In genomic region chr1:37692834-37693175, GRCh38 we compare ENCODE assay signal across 8 cellular contexts. TPM values are rescaled to one million over a fixed set of nuclear protein-coding genes. Genes with fewer than 3 reads are reported as not detected.
DNase-seq lines count a peak whose midpoint lies in the region; ATAC-seq and TF ChIP-seq lines count a peak whose summit lies in the region.

No MANE protein-coding gene starts in this region.

- H3K4me2 ChIP-seq in OCI-LY1 (ENCODE audit: low read length) = peak overlapping the region; percentile 80

- peak overlapping the region; percentile 92 for H3K9ac ChIP-seq in OCI-LY1 (ENCODE audit: low read length)

- no peaks in the 10 kb centered on the region for H3K9me2 ChIP-seq in OCI-LY1 (ENCODE audit: low read depth, low read length)

- peak overlapping the region; percentile 78 for H3K27ac ChIP-seq in OCI-LY1 (ENCODE audit: low read depth, low read length, poor library complexity, severe bottlenecking)

- H3K79me2 ChIP-seq in OCI-LY1 (ENCODE audit: insufficient read depth, low read length) = peaks cover 4% of the 10 kb centered on the region; the same call in 1 of the 2 replicates

- H3K4me3 ChIP-seq in GM06990 (replicated peaks; ENCODE audit: low read depth, low read length) = peak overlapping the region; percentile 99
- H3K4me3 ChIP-seq in OCI-LY1 (ENCODE audit: low read depth, low read length, poor library complexity, severe bottlenecking) = peak overlapping the region; percentile 85

- H3F3A ChIP-seq in OCI-LY1 (ENCODE audit: insufficient read depth, low read length) = no peaks in the 10 kb centered on the region

- DNase-seq in GM06990 (ENCODE audit: extremely low read depth, insufficient read length) = no peak
- peak; percentile 72 to 79 for DNase-seq in erythroblast (lab: John Stamatoyannopoulos, UW)
- peak; percentile 77 for DNase-seq in posterior vena cava (ENCODE audit: low spot score)
- no peak for DNase-seq in GM10248 (ENCODE audit: extremely low spot score)

- no peaks in the 10 kb centered on the region for H4K20me1 ChIP-seq in OCI-LY1 (ENCODE audit: insufficient read depth, low read length)

- intact Hi-C loops in posterior vena cava (cut with DNase I) = no loop called here

- peaks cover 30% of the 10 kb centered on the region for H3K4me1 ChIP-seq in OCI-LY1 (ENCODE audit: insufficient read depth, low read length, severe bottlenecking)

- H2AFZ ChIP-seq in OCI-LY1 (ENCODE audit: low read length) = no peak overlapping the region

- ATAC-seq in GM18505 (IDR thresholded peaks at IDR 0.05; ENCODE audit: unreplicated experiment) (no peak), GM21529 (IDR thresholded peaks at IDR 0.05; ENCODE audit: unreplicated experiment) (no peak), GM21528 (IDR thresholded peaks at IDR 0.05; ENCODE audit: low FRiP score, unreplicated experiment) (no peak)

- H3K27me3 ChIP-seq in GM06990 (replicated peaks; ENCODE audit: control insufficient read depth, insufficient read depth, low read length) (no peaks in the 10 kb centered on the region), OCI-LY1 (ENCODE audit: insufficient read depth, low read length) (no peaks in the 10 kb centered on the region)

- no peak for TF ChIP-seq POLR2A in erythroblast (IDR thresholded peaks at IDR 0.05; ENCODE audit: low read length)
- no peak for TF ChIP-seq POLR2A in GM18505 (IDR thresholded peaks at IDR 0.05; ENCODE audit: borderline replicate concordance, extremely low read depth, insufficient read depth, insufficient read length)

- CTCF ChIA-PET in GM10248 (lab: Yijun Ruan, JAX) = interaction anchor here (0.8 to 3.7 kb wide), 9 partner anchors 10 to 205 kb away, joined by 3 to 18 read pairs (median 4); partner anchors contain the start of genes GNL2 and SNIP1

- POLR2A ChIA-PET in GM10248 (lab: Yijun Ruan, JAX) = interaction anchor here (1.4 kb wide), 1 partner anchor 78 kb away, joined by 4 read pairs; no protein-coding TSS in a partner anchor

- H3K9me3 ChIP-seq in OCI-LY1 (ENCODE audit: low read length) = no peaks in the 10 kb centered on the region

- no peaks in the 10 kb centered on the region; the same call in none of the 2 replicates for H3K36me3 ChIP-seq in GM06990 (ENCODE audit: control insufficient read depth, insufficient read depth, low read length)
- peaks cover 43% of the 10 kb centered on the region for H3K36me3 ChIP-seq in OCI-LY1 (ENCODE audit: insufficient read depth, low read length)

- TF ChIP-seq CTCF in GM06990 (IDR thresholded peaks at IDR 0.05; ENCODE audit: insufficient read depth, low read length, poor library complexity, severe bottlenecking) (no peak), OCI-LY1 (IDR thresholded peaks at IDR 0.05; ENCODE audit: low read length) (no peak), GM10248 (IDR thresholded peaks at IDR 0.05; ENCODE audit: control extremely low read depth, extremely low read depth, low read depth, missing control alignments) (no peak)

RNA-seq across cellular contexts. Expression of gene CDCA8, which starts 0.5 kb away (rescaled TPM):
- total RNA-seq in posterior vena cava = under 1 TPM; 0.42 to 0.48 TPM

RNA-seq across cellular contexts. Expression of gene RSPO1, which starts 58.1 kb away (rescaled TPM):
- total RNA-seq in posterior vena cava = 1 to 10 TPM in 1 of 2 donors, under 1 TPM in 1; 0.60 to 1.2 TPM

Comparison
In these comparisons a context has a peak if more than half of its experiments do, and no peak if none do; other contexts are left out.
1. DNase-seq: peak in erythroblast (2 of 2) and posterior vena cava (single experiment); none in GM06990 (single experiment) and GM10248 (single experiment).